37 cellular contexts compared by ENCODE assay signal in the genomic region with DNA sequence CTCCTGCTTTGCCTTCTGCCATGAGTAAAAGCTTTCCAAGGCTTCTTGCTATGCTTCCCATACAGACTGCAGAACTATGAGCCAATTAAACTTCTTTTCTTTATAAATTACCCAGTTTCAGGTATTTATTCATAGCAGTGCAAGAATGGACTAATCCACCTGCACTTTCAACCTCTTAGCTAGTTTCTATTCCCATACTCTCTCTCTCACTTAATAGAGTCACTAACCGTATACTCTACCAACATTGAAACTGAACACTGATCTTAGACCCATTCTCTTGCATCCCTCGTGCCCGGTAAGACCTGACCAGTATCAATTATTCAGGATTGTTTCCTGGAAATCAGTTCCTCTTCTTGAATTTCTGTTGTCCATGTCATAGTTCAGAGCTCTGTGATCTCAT.
"Had no signal": no experiment of that assay in that cellular context is flagged by ENCODE, and none has a peak within 500 bp of the region (broad histone marks: within the 10 kb centered on the region; RNA-seq: fewer than 3 reads in every experiment).

No MANE protein-coding gene starts in this region.

- H3K27ac ChIP-seq: adrenal gland, ascending aorta, body of pancreas, brain microvascular endothelial cell, breast epithelium, cardiac muscle cell had no signal

- DNase-seq: activated effector memory CD4-positive, alpha-beta T cell treated with anti-CD3 and anti-CD28 coated beads, Interleukin-2, amount 50 U/mL, for 16 hours; activated effector memory CD4-positive, alpha-beta T cell treated with Interleukin-2 at 50 U/mL for 16 hours; activated gamma-delta T cell; activated gamma-delta T cell treated with Interleukin-2 at 50 U/mL for 16 hours; activated naive CD4-positive, alpha-beta T cell; activated naive CD4-positive, alpha-beta T cell treated with anti-CD3 and anti-CD28 coated beads for 36 hours; activated naive CD4-positive, alpha-beta T cell treated with anti-CD3 and anti-CD28 coated beads, Interleukin-2, amount 10 ng/mL, durations not matched to agents 7 days and 5 days; activated naive CD4-positive, alpha-beta T cell treated with anti-CD3 and anti-CD28 coated beads, Interleukin-2, amount 50 U/mL, for 16 hours; activated naive CD4-positive, alpha-beta T cell treated with Interleukin-2 at 50 U/mL for 16 hours; activated naive CD8-positive, alpha-beta T cell treated with anti-CD3 and anti-CD28 coated beads for 36 hours; activated naive CD8-positive, alpha-beta T cell treated with anti-CD3 and anti-CD28 coated beads, Interleukin-2, amount 10 ng/mL, durations not matched to agents 7 days and 5 days; activated naive CD8-positive, alpha-beta T cell treated with anti-CD3 and anti-CD28 coated beads, Interleukin-2, amount 50 U/mL, for 24 hours; activated T-cell treated with anti-CD3 and anti-CD28 coated beads, Interleukin-2, amount 50 U/mL, for 24 hours; activated T-cell treated with anti-CD3 and anti-CD28 coated beads, Interleukin-2, amount 50 U/mL, for 4 hours; activated T-cell treated with anti-CD3 and anti-CD28 coated beads, Interleukin-2, amount 50 U/mL, for 48 hours; activated T-cell treated with anti-CD3 and anti-CD28 coated beads, Interleukin-2, amount 50 U/mL, for 72 hours; adrenal gland; amniotic stem cell; amygdala; anterior cingulate cortex; aorta; body of pancreas; brain microvascular endothelial cell; caudate nucleus; central memory CD4-positive, alpha-beta T cell; cerebellar nuclear complex had no signal

- H3K27me3 ChIP-seq: ascending aorta, body of pancreas, brain microvascular endothelial cell, breast epithelium, cardiac muscle cell had no signal

- ATAC-seq: activated naive CD4-positive, alpha-beta T cell treated with anti-CD3 and anti-CD28 coated beads, Interleukin-2, amount 50 U/mL, for 72 hours; activated naive CD8-positive, alpha-beta T cell treated with anti-CD3 and anti-CD28 coated beads, Interleukin-2, amount 50 U/mL, for 24 hours; activated T-cell treated with anti-CD3 and anti-CD28 coated beads, Interleukin-2, amount 50 U/mL, for 4 hours; activated T-cell treated with anti-CD3 and anti-CD28 coated beads, Interleukin-2, amount 50 U/mL, for 72 hours; activated T-helper 17 cell treated with anti-CD3 and anti-CD28 coated beads, Interleukin-2, amount 50 U/mL, for 72 hours; body of pancreas had no signal

- H3K4me1 ChIP-seq: adrenal gland, ascending aorta, body of pancreas, breast epithelium had no signal

- H3K4me1 Mint-ChIP-seq: activated naive CD4-positive, alpha-beta T cell treated with anti-CD3 and anti-CD28 coated beads, Interleukin-2, amount 10 ng/mL, durations not matched to agents 7 days and 5 days; activated naive CD4-positive, alpha-beta T cell treated with anti-CD3 and anti-CD28 coated beads, Interleukin-2, amount 50 U/mL, for 24 hours; activated naive CD8-positive, alpha-beta T cell treated with anti-CD3 and anti-CD28 coated beads for 36 hours; activated naive CD8-positive, alpha-beta T cell treated with anti-CD3 and anti-CD28 coated beads, Interleukin-2, amount 10 ng/mL, durations not matched to agents 7 days and 5 days; activated naive CD8-positive, alpha-beta T cell treated with anti-CD3 and anti-CD28 coated beads, Interleukin-2, amount 50 U/mL, for 24 hours; activated T-helper 17 cell treated with anti-CD3 and anti-CD28 coated beads, Interleukin-2, amount 50 U/mL, for 72 hours; brain; central memory CD8-positive, alpha-beta T cell had no signal

- H3K36me3 Mint-ChIP-seq: activated naive CD4-positive, alpha-beta T cell treated with anti-CD3 and anti-CD28 coated beads, Interleukin-2, amount 10 ng/mL, durations not matched to agents 7 days and 5 days had no signal

- H3K4me3 Mint-ChIP-seq: activated naive CD4-positive, alpha-beta T cell treated with anti-CD3 and anti-CD28 coated beads for 36 hours; activated naive CD4-positive, alpha-beta T cell treated with anti-CD3 and anti-CD28 coated beads, Interleukin-2, amount 10 ng/mL, durations not matched to agents 7 days and 5 days; activated naive CD4-positive, alpha-beta T cell treated with anti-CD3 and anti-CD28 coated beads, Interleukin-2, amount 50 U/mL, for 24 hours; activated naive CD8-positive, alpha-beta T cell; activated naive CD8-positive, alpha-beta T cell treated with anti-CD3 and anti-CD28 coated beads for 36 hours; activated naive CD8-positive, alpha-beta T cell treated with anti-CD3 and anti-CD28 coated beads, Interleukin-2, amount 10 ng/mL, durations not matched to agents 7 days and 5 days; activated naive CD8-positive, alpha-beta T cell treated with anti-CD3 and anti-CD28 coated beads, Interleukin-2, amount 50 U/mL, for 24 hours; activated T-cell treated with anti-CD3 and anti-CD28 coated beads, Interleukin-2, amount 50 U/mL, for 24 hours; activated T-cell treated with anti-CD3 and anti-CD28 coated beads, Interleukin-2, amount 50 U/mL, for 4 hours; activated T-cell treated with anti-CD3 and anti-CD28 coated beads, Interleukin-2, amount 50 U/mL, for 72 hours; activated T-helper 1 cell treated with anti-CD3 and anti-CD28 coated beads, Interleukin-12 subunit alpha, Interleukin-12 subunit beta, Interleukin-2, Interleukin-4 antibody, amounts not matched to agents 30 ng/mL and 10 ng/mL and 1 ng/mL, durations not matched to agents 14 hours and 24 hours and 36 hours; activated T-helper 17 cell treated with anti-CD3 and anti-CD28 coated beads, Interleukin-2, amount 50 U/mL, for 72 hours; brain; central memory CD8-positive, alpha-beta T cell had no signal

- H3K27ac Mint-ChIP-seq: activated naive CD4-positive, alpha-beta T cell treated with anti-CD3 and anti-CD28 coated beads for 36 hours; activated naive CD4-positive, alpha-beta T cell treated with anti-CD3 and anti-CD28 coated beads, Interleukin-2, amount 10 ng/mL, durations not matched to agents 7 days and 5 days; activated naive CD4-positive, alpha-beta T cell treated with anti-CD3 and anti-CD28 coated beads, Interleukin-2, amount 50 U/mL, for 24 hours; activated naive CD4-positive, alpha-beta T cell treated with anti-CD3 and anti-CD28 coated beads, Interleukin-2, amount 50 U/mL, for 72 hours; activated naive CD8-positive, alpha-beta T cell; activated naive CD8-positive, alpha-beta T cell treated with anti-CD3 and anti-CD28 coated beads for 36 hours; activated naive CD8-positive, alpha-beta T cell treated with anti-CD3 and anti-CD28 coated beads, Interleukin-2, amount 10 ng/mL, durations not matched to agents 7 days and 5 days; activated naive CD8-positive, alpha-beta T cell treated with anti-CD3 and anti-CD28 coated beads, Interleukin-2, amount 50 U/mL, for 24 hours; activated T-cell treated with anti-CD3 and anti-CD28 coated beads, Interleukin-2, amount 50 U/mL, for 24 hours; activated T-cell treated with anti-CD3 and anti-CD28 coated beads, Interleukin-2, amount 50 U/mL, for 72 hours; activated T-helper 1 cell treated with anti-CD3 and anti-CD28 coated beads, Interleukin-12 subunit alpha, Interleukin-12 subunit beta, Interleukin-2, Interleukin-4 antibody, amounts not matched to agents 30 ng/mL and 10 ng/mL and 1 ng/mL, durations not matched to agents 14 hours and 24 hours and 36 hours; activated T-helper 17 cell treated with anti-CD3 and anti-CD28 coated beads, Interleukin-2, amount 50 U/mL, for 72 hours; activated T-helper 2 cell treated with anti-CD3 and anti-CD28 coated beads, Interferon-gamma antibody, Interleukin-2, Interleukin-4, amounts not matched to agents 10 μg/mL and 5 μg/mL and 100 μg/mL, durations not matched to agents 14 hours and 24 hours and 36 hours; brain had no signal

- H3K4me3 ChIP-seq: adrenal gland, ascending aorta, body of pancreas, breast epithelium, cardiac muscle cell had no signal

- H3K36me3 ChIP-seq: adrenal gland, ascending aorta, brain microvascular endothelial cell, breast epithelium, cardiac muscle cell had no signal

- H3K9me3 ChIP-seq: body of pancreas, breast epithelium had no signal
